8 cellular contexts compared by ENCODE assay signal in the genomic region with DNA sequence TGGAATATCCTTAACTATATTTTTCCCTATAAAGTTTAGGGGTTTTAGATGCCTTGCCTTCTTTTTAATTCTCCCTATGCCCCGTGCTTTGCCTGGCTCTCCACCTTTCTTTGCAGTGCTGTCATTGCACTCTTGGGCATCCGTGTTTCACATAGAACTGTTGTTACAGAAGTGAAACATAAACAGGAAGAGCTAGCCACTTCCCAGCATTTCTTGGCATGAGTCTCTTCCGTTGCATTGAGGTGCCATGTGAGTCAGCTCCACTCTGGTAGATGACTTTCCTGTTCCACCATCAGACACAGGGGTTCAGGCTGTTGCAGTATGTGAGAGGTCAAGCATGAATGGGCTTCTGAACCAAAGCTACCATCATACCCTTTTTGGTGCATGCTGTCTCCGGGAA.
A peak's percentile ranks its signal among the peaks of the same experiment; 100 is the strongest.
DNase-seq lines count a peak whose midpoint lies in the region; ATAC-seq, FAIRE-seq and TF ChIP-seq lines count a peak whose summit lies in the region.

No MANE protein-coding gene starts in this region.

- H3K4me1 Mint-ChIP-seq in stimulated activated naive B cell treated with anti-CD40 and anti-IgM and Interleukin-4, amounts not matched to agents 10 μg/mL and 1 μg/mL and 100 μg/mL, for 72 hours: peaks cover 10 to 17% of the 10 kb centered on the region in 2 donors

- DNase-seq in GM12891 (ENCODE audit: insufficient read length, low spot score) (peak; percentile 13), HS-27A (ENCODE audit: low read depth) (peak; percentile 24), glomerular visceral epithelial cell (ENCODE audit: extremely low spot score) (peak; percentile 62), NCI-H526 (lab: John Stamatoyannopoulos, UW) (no peak), SK-N-DZ (ENCODE audit: low spot score) (no peak), NCI-H1092 treated with DMSO at 0.1 percent for 48 hours (lab: John Stamatoyannopoulos, UW) (no peak)
- DNase-seq in activated CD4-positive, alpha-beta T cell treated with anti-CD3 and anti-CD28 coated beads, Interleukin-2, amount 50 U/mL, for 48 hours: peak; percentile 9 to 20
- peak; percentile 4 for DNase-seq in stimulated activated naive B cell treated with anti-CD40 and anti-IgM and Interleukin-4, amounts not matched to agents 10 μg/mL and 1 μg/mL and 100 μg/mL, for 72 hours

- peak; percentile 87 to 93 for ATAC-seq in stimulated activated naive B cell treated with anti-CD40 and anti-IgM and Interleukin-4, amounts not matched to agents 10 μg/mL and 1 μg/mL and 100 μg/mL, for 72 hours (replicated peaks)

- H3K4me3 Mint-ChIP-seq in stimulated activated naive B cell treated with anti-CD40 and anti-IgM and Interleukin-4, amounts not matched to agents 10 μg/mL and 1 μg/mL and 100 μg/mL, for 72 hours: peak overlapping the region in 1 of 2 donors; percentile 9

- no peaks in the 10 kb centered on the region for H3K36me3 Mint-ChIP-seq in stimulated activated naive B cell treated with anti-CD40 and anti-IgM and Interleukin-4, amounts not matched to agents 10 μg/mL and 1 μg/mL and 100 μg/mL, for 72 hours

- FAIRE-seq in GM12891 (lab: Jason Lieb, UNC): peak; percentile 87

- no peak for TF ChIP-seq POLR2A in GM12891 (IDR thresholded peaks at IDR 0.05; ENCODE audit: low read depth, low read length)

- H3K27ac Mint-ChIP-seq in stimulated activated naive B cell treated with anti-CD40 and anti-IgM and Interleukin-4, amounts not matched to agents 10 μg/mL and 1 μg/mL and 100 μg/mL, for 72 hours: no peak overlapping the region

- H3K9me3 Mint-ChIP-seq in stimulated activated naive B cell treated with anti-CD40 and anti-IgM and Interleukin-4, amounts not matched to agents 10 μg/mL and 1 μg/mL and 100 μg/mL, for 72 hours: no peaks in the 10 kb centered on the region

- no peaks in the 10 kb centered on the region for H3K27me3 Mint-ChIP-seq in stimulated activated naive B cell treated with anti-CD40 and anti-IgM and Interleukin-4, amounts not matched to agents 10 μg/mL and 1 μg/mL and 100 μg/mL, for 72 hours

TF ChIP-seq in GM12891, 5 proteins besides CTCF, POLR2A, EP300 and RAD21:
- peak; percentile 74 for TF ChIP-seq SPI1 (IDR thresholded peaks at IDR 0.05; ENCODE audit: low read depth, low read length)
- no peak for TF ChIP-seq PAX5 (IDR thresholded peaks at IDR 0.05; ENCODE audit: insufficient read depth, low read length, severe bottlenecking)

Comparison
In these comparisons a context has a peak if more than half of its experiments do, and no peak if none do; other contexts are left out.
1. DNase-seq: peak in GM12891 (single experiment), HS-27A (single experiment), activated CD4-positive, alpha-beta T cell treated with anti-CD3 and anti-CD28 coated beads, Interleukin-2, amount 50 U/mL, for 48 hours (2 of 2), glomerular visceral epithelial cell (single experiment) and stimulated activated naive B cell treated with anti-CD40 and anti-IgM and Interleukin-4, amounts not matched to agents 10 μg/mL and 1 μg/mL and 100 μg/mL, for 72 hours (single experiment); none in NCI-H526 (0 of 2), SK-N-DZ (single experiment) and NCI-H1092 treated with DMSO at 0.1 percent for 48 hours (single experiment).